8 cellular contexts compared by ENCODE assay signal in the genomic region with DNA sequence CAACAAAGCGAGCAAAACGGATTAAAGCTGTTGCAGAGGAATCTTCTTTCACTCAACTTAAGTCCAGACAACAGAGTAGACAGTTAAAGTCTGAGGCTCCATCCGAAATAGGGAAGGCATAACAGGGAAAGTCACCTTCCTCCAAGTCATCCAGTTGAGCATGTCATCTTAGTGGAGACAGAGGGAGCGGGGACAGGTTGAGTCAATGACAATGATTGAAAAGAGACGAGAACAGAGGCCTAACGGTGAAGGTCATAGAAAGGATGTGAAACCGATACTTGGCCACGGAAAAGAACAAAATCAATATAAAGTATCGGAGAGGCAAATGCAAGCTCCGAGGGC. TPM values are rescaled to one million over a fixed set of nuclear protein-coding genes. Genes with fewer than 3 reads are reported as not detected.
DNase-seq lines count a peak whose midpoint lies in the region; ATAC-seq and TF ChIP-seq lines count a peak whose summit lies in the region.

No MANE protein-coding gene starts in this region.

- peaks cover 81% of the 10 kb centered on the region for H3K36me3 Mint-ChIP-seq in activated T-cell treated with anti-CD3 and anti-CD28 coated beads, Interleukin-2, amount 50 U/mL, for 24 hours (ENCODE audit: low read depth)
- H3K36me3 Mint-ChIP-seq in naive thymus-derived CD8-positive, alpha-beta T cell, result peaks cover 0 to 69% (median 20%) of the 10 kb centered on the region in 3 donors

- H3K4me1 ChIP-seq in Peyer's patch, result peaks cover 0 to 30% (median 11%) of the 10 kb centered on the region in 4 donors
- H3K4me1 ChIP-seq in endocrine pancreas (ENCODE audit: control insufficient read depth, insufficient read depth, low read length), result peaks cover 6% of the 10 kb centered on the region

- H3K27ac ChIP-seq in Peyer's patch, result peak overlapping the region; percentile 93 to 98 (median 97)

- no peak for TF ChIP-seq POLR2A in Peyer's patch (IDR thresholded peaks at IDR 0.05)

- POLR2A ChIA-PET in naive thymus-derived CD8-positive, alpha-beta T cell (lab: Charles Lee), result interaction anchor here (0.6 to 5.1 kb wide), 10 partner anchors 8 to 795 kb away, joined by 3 to 51 read pairs (median 3); a partner anchor contains a TSS

- H3K36me3 ChIP-seq in Peyer's patch, result peaks cover 0 to 55% (median 0%) of the 10 kb centered on the region in 3 donors
- H3K36me3 ChIP-seq in endocrine pancreas (ENCODE audit: control insufficient read depth, insufficient read depth, low read length), result peaks cover 3% of the 10 kb centered on the region

- peaks cover 69% of the 10 kb centered on the region for H3K4me1 Mint-ChIP-seq in activated T-cell treated with anti-CD3 and anti-CD28 coated beads, Interleukin-2, amount 50 U/mL, for 24 hours (ENCODE audit: low read depth)
- H3K4me1 Mint-ChIP-seq in naive thymus-derived CD8-positive, alpha-beta T cell, result peaks cover 24 to 73% (median 68%) of the 10 kb centered on the region in 4 donors

- H3K4me3 Mint-ChIP-seq in activated T-cell treated with anti-CD3 and anti-CD28 coated beads, Interleukin-2, amount 50 U/mL, for 24 hours, result peak overlapping the region; percentile 99
- H3K4me3 Mint-ChIP-seq in naive thymus-derived CD8-positive, alpha-beta T cell, result peak overlapping the region; percentile 92 to 100 (median 96)

- peak overlapping the region; percentile 54 for H3K9ac ChIP-seq in endocrine pancreas (ENCODE audit: control insufficient read depth, insufficient read depth, low read length)

- H3K27me3 Mint-ChIP-seq in activated T-cell treated with anti-CD3 and anti-CD28 coated beads, Interleukin-2, amount 50 U/mL, for 24 hours, result no peaks in the 10 kb centered on the region
- no peaks in the 10 kb centered on the region for H3K27me3 Mint-ChIP-seq in naive thymus-derived CD8-positive, alpha-beta T cell

- peak; percentile 17 for ATAC-seq in naive thymus-derived CD8-positive, alpha-beta T cell
- ATAC-seq in GM19452 (IDR thresholded peaks at IDR 0.05; ENCODE audit: unreplicated experiment), result no peak

- peak overlapping the region; percentile 100 for H3K27ac Mint-ChIP-seq in activated T-cell treated with anti-CD3 and anti-CD28 coated beads, Interleukin-2, amount 50 U/mL, for 24 hours
- H3K27ac Mint-ChIP-seq in naive thymus-derived CD8-positive, alpha-beta T cell, result peak overlapping the region; percentile 94 to 99 (median 98)

- DNase-seq in activated T-cell treated with anti-CD3 and anti-CD28 coated beads, Interleukin-2, amount 50 U/mL, for 24 hours, result no peak
- DNase-seq in activated T-cell treated with anti-CD3 and anti-CD28 coated beads for 4 hours, result no peak
- no peak for DNase-seq in Peyer's patch
- DNase-seq in naive thymus-derived CD8-positive, alpha-beta T cell, result no peak
- DNase-seq in GDM1 (lab: John Stamatoyannopoulos, UW), result no peak
- no peak for DNase-seq in activated CD8-positive, alpha-beta memory T cell treated with anti-CD3 and anti-CD28 coated beads, Interleukin-2, amount 50 U/mL, for 4 hours

- H3K27me3 ChIP-seq in Peyer's patch, result no peaks in the 10 kb centered on the region
- H3K27me3 ChIP-seq in endocrine pancreas (ENCODE audit: control insufficient read depth, insufficient read depth, low read length), result no peaks in the 10 kb centered on the region

- peak overlapping the region; percentile 57 to 89 (median 78) for H3K4me3 ChIP-seq in Peyer's patch
- peak overlapping the region; percentile 97 for H3K4me3 ChIP-seq in endocrine pancreas (ENCODE audit: control insufficient read depth, insufficient read depth, low read length)

- peak in 1 of 6 experiments; percentile 0 for TF ChIP-seq CTCF in Peyer's patch (IDR thresholded peaks at IDR 0.05)

- no peaks in the 10 kb centered on the region for H3K9me3 Mint-ChIP-seq in activated T-cell treated with anti-CD3 and anti-CD28 coated beads, Interleukin-2, amount 50 U/mL, for 24 hours
- peaks cover 0 to 2% (median 0%) of the 10 kb centered on the region in 9 donors for H3K9me3 Mint-ChIP-seq in naive thymus-derived CD8-positive, alpha-beta T cell

- H3K9me3 ChIP-seq in Peyer's patch, result no peaks in the 10 kb centered on the region
- H3K9me3 ChIP-seq in endocrine pancreas (ENCODE audit: control insufficient read depth, low read length), result no peaks in the 10 kb centered on the region

RNA-seq across cellular contexts. Expression of a gene that starts 0.4 kb away (rescaled TPM):
- total RNA-seq in Peyer's patch, result 10 to 100 TPM in 3 of 4 donors, 1 to 10 TPM in 1; 8.3 to 51.3 (median 26.5) TPM
- total RNA-seq in naive thymus-derived CD8-positive, alpha-beta T cell, result 10 to 100 TPM; 43.3 to 57.3 TPM
- polyA plus RNA-seq in naive thymus-derived CD8-positive, alpha-beta T cell, result 10 to 100 TPM; 64.3 to 82.2 (median 67.1) TPM

RNA-seq across cellular contexts. Expression of a gene that starts 5.7 kb away (rescaled TPM):
- 1,000 to 10,000 TPM in 2 of 4 donors, 100 to 1,000 TPM in 2; 845 to 1,874 (median 991) TPM for total RNA-seq in Peyer's patch
- total RNA-seq in naive thymus-derived CD8-positive, alpha-beta T cell, result 1,000 to 10,000 TPM; 2,176 to 2,255 TPM
- polyA plus RNA-seq in naive thymus-derived CD8-positive, alpha-beta T cell, result 1,000 to 10,000 TPM; 2,216 to 2,427 (median 2,221) TPM

RNA-seq across cellular contexts. Expression of a gene that starts 26.1 kb away (rescaled TPM):
- total RNA-seq in Peyer's patch, result 100 to 1,000 TPM in 1 of 4 donors, 10 to 100 TPM in 3; 36.4 to 134 (median 76.0) TPM
- 10 to 100 TPM; 55.9 to 63.5 TPM for total RNA-seq in naive thymus-derived CD8-positive, alpha-beta T cell
- polyA plus RNA-seq in naive thymus-derived CD8-positive, alpha-beta T cell, result 10 to 100 TPM; 26.6 to 35.6 (median 33.5) TPM
